In genomic region chr11:129242855-129243254, GRCh38 we compare ENCODE assay signal across 29 cellular contexts.
"Had no signal": no experiment of that assay in that cellular context is flagged by ENCODE, and none has a peak within 500 bp of the region (broad histone marks: within the 10 kb centered on the region; RNA-seq: fewer than 3 reads in every experiment).

No MANE protein-coding gene starts in this region.

- FAIRE-seq: pancreas, urothelium cell line had no signal

- H3K9me3 Mint-ChIP-seq: stimulated activated memory B cell treated with anti-CD40 and anti-IgM and Interleukin-4, amounts not matched to agents 10 μg/mL and 1 μg/mL and 100 μg/mL, for 72 hours had no signal

- H3K4me3 ChIP-seq: hepatocyte, left ventricle myocardium inferior, mucosa of descending colon, pancreas, prostate gland, skin epidermis, stomach, testis, thyroid gland, transverse colon, upper lobe of right lung had no signal

- H3K4me1 Mint-ChIP-seq: memory B cell; neural crest cell; stimulated activated memory B cell treated with anti-CD40 and anti-IgM and Interleukin-4, amounts not matched to agents 10 μg/mL and 1 μg/mL and 100 μg/mL, for 72 hours had no signal

- ATAC-seq: mucosa of descending colon; naive thymus-derived CD8-positive, alpha-beta T cell; pancreas; right cardiac atrium; sciatic nerve; stimulated activated memory B cell treated with anti-CD40 and anti-IgM and Interleukin-4, amounts not matched to agents 10 μg/mL and 1 μg/mL and 100 μg/mL, for 72 hours; stimulated activated naive CD8-positive, alpha-beta T cell treated with anti-CD3 and anti-CD28 coated beads, Interleukin-15, Interleukin-2, amounts not matched to agents 100 U/mL and 50 U/mL, for 24 hours; upper lobe of right lung had no signal

- DNase-seq: islet precursor cell; left ventricle myocardium inferior; midbrain; mucosa of descending colon; naive thymus-derived CD8-positive, alpha-beta T cell; nucleus accumbens; pancreas; posterior cingulate gyrus; retina; right cardiac atrium; stimulated activated CD4-positive, alpha-beta T cell treated with anti-CD3 and anti-CD28 coated beads, Interleukin-12 subunit alpha, Interleukin-12 subunit beta, amount 100 ng/mL, for 4 hours; stimulated activated CD4-positive, alpha-beta T cell treated with anti-CD3 and anti-CD28 coated beads, Interleukin-15, amount 100 ng/mL, for 24 hours; stimulated activated CD4-positive, alpha-beta T cell treated with anti-CD3 and anti-CD28 coated beads, Interleukin-2, amount 100 ng/mL, for 24 hours; stimulated activated CD4-positive, alpha-beta T cell treated with anti-CD3 and anti-CD28 coated beads, Interleukin-4, amount 100 ng/mL, for 1 hour; stimulated activated naive CD8-positive, alpha-beta T cell treated with anti-CD3 and anti-CD28 coated beads, Interleukin-15, Interleukin-2, amounts not matched to agents 100 U/mL and 50 U/mL, for 24 hours; stomach; testis; thyroid gland; transverse colon; upper lobe of right lung had no signal

- H3K27me3 Mint-ChIP-seq: naive thymus-derived CD8-positive, alpha-beta T cell; stimulated activated memory B cell treated with anti-CD40 and anti-IgM and Interleukin-4, amounts not matched to agents 10 μg/mL and 1 μg/mL and 100 μg/mL, for 72 hours had no signal

- H3K27ac ChIP-seq: hepatocyte, left ventricle myocardium inferior, pancreas, prostate gland, skin epidermis, stomach, testis, thyroid gland, transverse colon, upper lobe of right lung had no signal

- H3K4me3 Mint-ChIP-seq: memory B cell; naive thymus-derived CD8-positive, alpha-beta T cell; nephron; neural crest cell; stimulated activated memory B cell treated with anti-CD40 and anti-IgM and Interleukin-4, amounts not matched to agents 10 μg/mL and 1 μg/mL and 100 μg/mL, for 72 hours had no signal

- H3K4me1 ChIP-seq: left ventricle myocardium inferior, prostate gland, testis, thyroid gland, upper lobe of right lung had no signal

- H3K27ac Mint-ChIP-seq: memory B cell; naive thymus-derived CD8-positive, alpha-beta T cell; nephron; stimulated activated memory B cell treated with anti-CD40 and anti-IgM and Interleukin-4, amounts not matched to agents 10 μg/mL and 1 μg/mL and 100 μg/mL, for 72 hours had no signal

- H3K36me3 Mint-ChIP-seq: memory B cell; stimulated activated memory B cell treated with anti-CD40 and anti-IgM and Interleukin-4, amounts not matched to agents 10 μg/mL and 1 μg/mL and 100 μg/mL, for 72 hours had no signal

- H3K9me3 ChIP-seq: left ventricle myocardium inferior, mucosa of descending colon, pancreas, prostate gland, stomach, testis, thyroid gland, transverse colon, upper lobe of right lung had no signal

- H3K27me3 ChIP-seq: hepatocyte, pancreas, stomach, testis, thyroid gland, transverse colon, upper lobe of right lung had no signal

- H3K36me3 ChIP-seq: left ventricle myocardium inferior, pancreas, prostate gland, stomach, thyroid gland, transverse colon, upper lobe of right lung had no signal

- H3K4me2 ChIP-seq: hepatocyte had no signal

- H2AFZ ChIP-seq: hepatocyte had no signal
